Comparison of ENCODE assay signal across 1 cellular context in genomic region chr4:78581626-78582025, GRCh38.
TF ChIP-seq lines count a peak whose summit lies in the region.

No MANE protein-coding gene starts in this region.

TF ChIP-seq in HepG2, 621 proteins besides CTCF, POLR2A, EP300 and RAD21:
- TF ChIP-seq ZHX2 (IDR thresholded peaks at IDR 0.05; ENCODE audit: low read depth): no peak
- no peak for TF ChIP-seq ZHX2 (CRISPR knock-in tag; IDR thresholded peaks at IDR 0.05; ENCODE audit: borderline replicate concordance)
- TF ChIP-seq THAP11 (CRISPR knock-in tag; IDR thresholded peaks at IDR 0.05): no peak
- TF ChIP-seq TEF (CRISPR knock-in tag; IDR thresholded peaks at IDR 0.05): no peak
- TF ChIP-seq PRDM4 (CRISPR knock-in tag; IDR thresholded peaks at IDR 0.05; ENCODE audit: borderline replicate concordance): no peak
- no peak for TF ChIP-seq ZNF12 (CRISPR knock-in tag; IDR thresholded peaks at IDR 0.05)
- TF ChIP-seq SRSF9 (IDR thresholded peaks at IDR 0.05; ENCODE audit: borderline replicate concordance, insufficient read depth, low read depth, low read length, poor library complexity, severe bottlenecking): no peak
- TF ChIP-seq ZNF761 (CRISPR knock-in tag; conservative IDR thresholded peaks at IDR 0.05): no peak
- TF ChIP-seq MEIS2 (CRISPR knock-in tag; IDR thresholded peaks at IDR 0.05): no peak
- TF ChIP-seq BORCS8-MEF2B (CRISPR knock-in tag; IDR thresholded peaks at IDR 0.05): no peak
TF ChIP-seq in HepG2: peak in this region for 0.
